ENCODE assay signal across 12 cellular contexts in the genomic region with DNA sequence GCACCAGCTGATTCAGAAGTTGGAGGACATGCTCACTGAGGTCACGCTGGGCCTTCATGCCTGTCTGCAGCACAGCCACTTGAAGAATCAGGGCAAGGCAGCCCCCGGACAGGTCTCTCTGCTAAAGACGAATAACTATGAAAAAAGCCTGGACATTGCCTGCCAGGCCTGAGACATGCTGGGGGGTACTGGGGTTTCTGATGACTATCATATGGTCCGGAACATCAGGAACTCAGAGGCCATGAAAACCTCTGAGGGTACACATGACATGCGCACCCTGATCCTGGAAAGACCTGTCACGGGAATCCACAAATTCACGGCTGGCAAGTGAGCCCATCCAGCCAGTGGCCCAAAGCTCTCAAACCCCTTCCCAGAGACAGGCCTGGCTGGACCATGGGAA. TPM values are rescaled to one million over a fixed set of nuclear protein-coding genes. Genes with fewer than 3 reads are reported as not detected.
DNase-seq lines count a peak whose midpoint lies in the region; ATAC-seq, FAIRE-seq and TF ChIP-seq lines count a peak whose summit lies in the region.
"Had no signal": no experiment of that assay in that cellular context is flagged by ENCODE, and none has a peak within 500 bp of the region (broad histone marks: within the 10 kb centered on the region; RNA-seq: fewer than 3 reads in every experiment).

No MANE protein-coding gene starts in this region.

- H3K9me3 ChIP-seq in OCI-LY3 (ENCODE audit: insufficient read depth, low read length): peaks cover 10% of the 10 kb centered on the region; the same call in 1 of the 2 replicates
- H3K9me3 ChIP-seq: Caco-2 had no signal

- H3K27me3 ChIP-seq in OCI-LY3 (ENCODE audit: low read depth, low read length): no peaks in the 10 kb centered on the region
- H3K27me3 ChIP-seq in bronchial epithelial cell (ENCODE audit: control insufficient read depth, insufficient read depth, low read length): no peaks in the 10 kb centered on the region

- H3K27me3 Mint-ChIP-seq in activated naive CD8-positive, alpha-beta T cell: no peaks in the 10 kb centered on the region
- peaks cover 21% of the 10 kb centered on the region for H3K27me3 Mint-ChIP-seq in activated naive CD8-positive, alpha-beta T cell treated with anti-CD3 and anti-CD28 coated beads for 36 hours
- H3K27me3 Mint-ChIP-seq in stimulated activated naive B cell treated with anti-CD40 and anti-IgM and Interleukin-4, amounts not matched to agents 10 μg/mL and 1 μg/mL and 100 μg/mL, for 72 hours: no peaks in the 10 kb centered on the region
- H3K27me3 Mint-ChIP-seq: CD4-positive, CD25-positive, alpha-beta regulatory T cell had no signal

- H2AFZ ChIP-seq in OCI-LY3 (ENCODE audit: low read depth, low read length): no peak overlapping the region; the same call in 1 of the 2 replicates

- H3K4me1 Mint-ChIP-seq in activated naive CD8-positive, alpha-beta T cell (ENCODE audit: low read depth): peaks cover 15% of the 10 kb centered on the region
- H3K4me1 Mint-ChIP-seq in activated naive CD8-positive, alpha-beta T cell treated with anti-CD3 and anti-CD28 coated beads for 36 hours: peaks cover 25% of the 10 kb centered on the region
- H3K4me1 Mint-ChIP-seq in stimulated activated naive B cell treated with anti-CD40 and anti-IgM and Interleukin-4, amounts not matched to agents 10 μg/mL and 1 μg/mL and 100 μg/mL, for 72 hours: peaks cover 29 to 57% of the 10 kb centered on the region in 2 donors

- peak overlapping the region; percentile 89 for H3K9ac ChIP-seq in OCI-LY3 (ENCODE audit: low read length)

- peak overlapping the region; percentile 74 for H3K27ac Mint-ChIP-seq in activated naive CD8-positive, alpha-beta T cell
- H3K27ac Mint-ChIP-seq in activated naive CD8-positive, alpha-beta T cell treated with anti-CD3 and anti-CD28 coated beads for 36 hours: no peak overlapping the region
- peak overlapping the region; percentile 94 for H3K27ac Mint-ChIP-seq in stimulated activated naive B cell treated with anti-CD40 and anti-IgM and Interleukin-4, amounts not matched to agents 10 μg/mL and 1 μg/mL and 100 μg/mL, for 72 hours

- H3K4me3 ChIP-seq in OCI-LY3 (ENCODE audit: low read length) (no peak overlapping the region), bronchial epithelial cell (ENCODE audit: low read depth, low read length) (no peak overlapping the region)

- peak overlapping the region; percentile 48 for H3K4me2 ChIP-seq in OCI-LY3 (ENCODE audit: low read length)

- DNase-seq in activated naive CD8-positive, alpha-beta T cell treated with anti-CD3 and anti-CD28 coated beads for 36 hours: no peak
- DNase-seq in bronchial epithelial cell (ENCODE audit: low read depth) (no peak), dermis blood vessel endothelial cell (no peak)
- no peak for DNase-seq in stimulated activated naive B cell treated with anti-CD40 and anti-IgM and Interleukin-4, amounts not matched to agents 10 μg/mL and 1 μg/mL and 100 μg/mL, for 72 hours
- DNase-seq: EL, SHP77 had no signal

- H3K36me3 ChIP-seq in OCI-LY3 (replicated peaks; ENCODE audit: low read depth, low read length) (peaks cover 22% of the 10 kb centered on the region), bronchial epithelial cell (ENCODE audit: control insufficient read depth, insufficient read depth, low read length) (no peaks in the 10 kb centered on the region)

- peak overlapping the region; percentile 97 for H3K27ac ChIP-seq in OCI-LY3 (ENCODE audit: low read length)

- peak; percentile 60 for FAIRE-seq in bronchial epithelial cell (lab: Jason Lieb, UNC)

- H3K4me1 ChIP-seq in OCI-LY3 (ENCODE audit: low read length): peaks cover 95% of the 10 kb centered on the region
- H3K4me1 ChIP-seq: Caco-2 had no signal

- H4K20me1 ChIP-seq in OCI-LY3 (ENCODE audit: insufficient read depth, low read length): no peaks in the 10 kb centered on the region

- H3K9me3 Mint-ChIP-seq in activated naive CD8-positive, alpha-beta T cell (ENCODE audit: low read depth): no peaks in the 10 kb centered on the region
- H3K9me3 Mint-ChIP-seq in activated naive CD8-positive, alpha-beta T cell treated with anti-CD3 and anti-CD28 coated beads for 36 hours: no peaks in the 10 kb centered on the region
- H3K9me3 Mint-ChIP-seq in stimulated activated naive B cell treated with anti-CD40 and anti-IgM and Interleukin-4, amounts not matched to agents 10 μg/mL and 1 μg/mL and 100 μg/mL, for 72 hours: peaks cover 0 to 4% of the 10 kb centered on the region in 2 donors
- H3K9me3 Mint-ChIP-seq: CD4-positive, CD25-positive, alpha-beta regulatory T cell had no signal

- H3K36me3 Mint-ChIP-seq in activated naive CD8-positive, alpha-beta T cell: no peaks in the 10 kb centered on the region
- H3K36me3 Mint-ChIP-seq in activated naive CD8-positive, alpha-beta T cell treated with anti-CD3 and anti-CD28 coated beads for 36 hours: no peaks in the 10 kb centered on the region
- no peaks in the 10 kb centered on the region for H3K36me3 Mint-ChIP-seq in stimulated activated naive B cell treated with anti-CD40 and anti-IgM and Interleukin-4, amounts not matched to agents 10 μg/mL and 1 μg/mL and 100 μg/mL, for 72 hours
- H3K36me3 Mint-ChIP-seq: CD4-positive, CD25-positive, alpha-beta regulatory T cell had no signal

- no peak for TF ChIP-seq CTCF in OCI-LY3 (IDR thresholded peaks at IDR 0.05; ENCODE audit: low read depth, low read length)
- TF ChIP-seq CTCF in bronchial epithelial cell (IDR thresholded peaks at IDR 0.05; ENCODE audit: insufficient read depth, low read length, severe bottlenecking): no peak

- no peak for ATAC-seq in stimulated activated naive B cell treated with anti-CD40 and anti-IgM and Interleukin-4, amounts not matched to agents 10 μg/mL and 1 μg/mL and 100 μg/mL, for 72 hours (replicated peaks)
- no peak for ATAC-seq in GM21367 (IDR thresholded peaks at IDR 0.05; ENCODE audit: unreplicated experiment)

- H3K79me2 ChIP-seq in OCI-LY3 (ENCODE audit: low read length): no peaks in the 10 kb centered on the region

- H3K4me3 Mint-ChIP-seq in activated naive CD8-positive, alpha-beta T cell: no peak overlapping the region
- H3K4me3 Mint-ChIP-seq in activated naive CD8-positive, alpha-beta T cell treated with anti-CD3 and anti-CD28 coated beads for 36 hours: no peak overlapping the region
- peak overlapping the region in 1 of 2 donors; percentile 34 for H3K4me3 Mint-ChIP-seq in stimulated activated naive B cell treated with anti-CD40 and anti-IgM and Interleukin-4, amounts not matched to agents 10 μg/mL and 1 μg/mL and 100 μg/mL, for 72 hours
- H3K4me3 Mint-ChIP-seq: CD4-positive, CD25-positive, alpha-beta regulatory T cell had no signal

RNA-seq across cellular contexts. Expression of gene C12orf42, which starts 8.8 kb away (rescaled TPM):
- total RNA-seq in activated naive CD8-positive, alpha-beta T cell treated with anti-CD3 and anti-CD28 coated beads for 36 hours: under 1 TPM; 0.19 to 0.24 TPM
- total RNA-seq in bronchial epithelial cell (not detected in 2 replicates), dermis blood vessel endothelial cell (0.05 TPM in 1 of 2 replicates, not detected in the other)
- total RNA-seq: Caco-2, H7 had no signal
